ENCODE assay signal across 25 cellular contexts in the genomic region with DNA sequence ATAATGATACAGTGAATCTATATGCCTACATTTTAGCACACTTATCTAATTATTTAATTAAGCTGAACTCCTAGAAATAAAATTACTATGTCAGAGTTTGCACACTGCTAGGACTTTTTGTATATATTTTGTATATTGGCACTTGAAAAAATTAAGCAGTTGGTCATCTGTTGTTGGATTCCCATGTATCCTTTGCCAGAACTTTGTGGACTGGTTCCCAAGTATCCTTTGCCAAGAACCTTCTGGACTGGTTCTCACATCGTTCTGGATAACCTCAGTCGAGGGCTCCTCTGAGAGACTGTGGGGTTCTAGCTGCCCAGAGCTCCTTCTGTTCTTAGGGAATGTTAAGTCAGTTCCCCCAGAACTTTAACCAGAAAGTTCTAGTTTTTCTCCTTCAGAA.
DNase-seq lines count a peak whose midpoint lies in the region; ATAC-seq, FAIRE-seq and TF ChIP-seq lines count a peak whose summit lies in the region.
"Had no signal": no experiment of that assay in that cellular context is flagged by ENCODE, and none has a peak within 500 bp of the region (broad histone marks: within the 10 kb centered on the region; RNA-seq: fewer than 3 reads in every experiment).

No MANE protein-coding gene starts in this region.

- peaks cover 14% of the 10 kb centered on the region; the same call in 2 of the 3 replicates for H3K36me3 ChIP-seq in K562 (ENCODE audit: control insufficient read depth, insufficient read depth, low read length)
- H3K36me3 ChIP-seq: BE2C had no signal

- no peaks in the 10 kb centered on the region for H3K9me3 ChIP-seq in K562 (replicated peaks; ENCODE audit: control insufficient read depth, insufficient read depth, low read depth, low read length)
- H3K9me3 ChIP-seq: BE2C, BLaER1 had no signal

- no peak overlapping the region for H3K9ac ChIP-seq in K562 (ENCODE audit: insufficient read depth in 1 of 2, low read depth in 2 of 2, low read length in 2 of 2)
- H3K9ac ChIP-seq: BLaER1 had no signal

- TF ChIP-seq POLR2A in K562 (conservative IDR thresholded peaks at IDR 0.05) = no peak

- no peaks in the 10 kb centered on the region for H3K79me2 ChIP-seq in K562 (ENCODE audit: control insufficient read depth, insufficient read depth, low read length)

- intact Hi-C loops in K562 (cut with micrococcal nuclease) = no loop called here

- TF ChIP-seq RAD21 in K562 (CRISPR knock-in tag; conservative IDR thresholded peaks at IDR 0.05 in 1 of 2, IDR thresholded peaks at IDR 0.05 in 1 of 2) = no peak

- no peak overlapping the region for H3K27ac ChIP-seq in K562 (ENCODE audit: extremely low read depth, low read depth, low read length)
- H3K27ac ChIP-seq: BLaER1 had no signal

- no peaks in the 10 kb centered on the region for H3K27me3 ChIP-seq in K562 (ENCODE audit: control insufficient read depth in 2 of 2, insufficient read depth in 2 of 2, low read length in 2 of 2)
- H3K27me3 ChIP-seq: BE2C, BLaER1 had no signal

- no peak overlapping the region for H3K4me3 ChIP-seq in K562
- H3K4me3 ChIP-seq: BLaER1 had no signal

- CTCF ChIA-PET in K562 (lab: Yijun Ruan, JAX; ENCODE audit: low intra/inter-chr PET ratio) = no interaction called here

- FAIRE-seq in K562 (lab: Jason Lieb, UNC) = no peak
- FAIRE-seq: GM12891, GM19239 had no signal

- BruUV-seq in K562 (replicated peaks; lab: Mats Ljungman, UMichigan) = no TSS peak

- H3K4me1 ChIP-seq in K562 (replicated peaks in 1 of 2; ENCODE audit: control insufficient read depth in 2 of 2, insufficient read depth in 2 of 2, low read length in 2 of 2) = no peaks in the 10 kb centered on the region
- H3K4me1 ChIP-seq: BLaER1 had no signal

- no peaks in the 10 kb centered on the region for H4K20me1 ChIP-seq in K562 (replicated peaks; ENCODE audit: control insufficient read depth, insufficient read depth, low read length)
- H4K20me1 ChIP-seq: BLaER1 had no signal

- ATAC-seq in K562 = no peak

- POLR2A ChIA-PET in K562 (lab: Yijun Ruan, JAX) = no interaction called here

- TF ChIP-seq CTCF in K562 (IDR thresholded peaks at IDR 0.05 in 2 of 3, conservative IDR thresholded peaks at IDR 0.05 in 1 of 3; ENCODE audit: insufficient read depth in 2 of 3, low read depth in 1 of 3, low read length in 3 of 3) = no peak

- H3K4me2 ChIP-seq in K562 (ENCODE audit: insufficient read depth, low read length) = no peak overlapping the region
- H3K4me2 ChIP-seq: BLaER1 had no signal

- TF ChIP-seq EP300 in K562 (IDR thresholded peaks at IDR 0.05; ENCODE audit: low read length) = no peak

- in situ Hi-C loops in G401 (cut with HindIII; ENCODE audit: low sequenced_read_pairs) (no loop called here), K562 (cut with MboI) (no loop called here)

- peak; percentile 90 for DNase-seq in G401 (ENCODE audit: low spot score)
- DNase-seq in K562 (ENCODE audit: extremely low read depth in 1 of 4, low spot score in 3 of 4) = no peak
- DNase-seq in cerebellar cortex (ENCODE audit: low spot score) = peak; percentile 86
- DNase-seq in medulla oblongata (ENCODE audit: extremely low spot score) = peak; percentile 14
- no peak for DNase-seq in NCI-H345 (lab: John Stamatoyannopoulos, UW)
- DNase-seq in islet precursor cell = no peak
- DNase-seq in NK-92 (lab: John Stamatoyannopoulos, UW; ENCODE audit: unreplicated experiment) = no peak
- DNase-seq in NCI-H1417 (lab: John Stamatoyannopoulos, UW) = no peak
- DNase-seq: 8988T; ACHN; BE2C; CD4-positive, alpha-beta memory T cell; CD4-positive, CD25-positive, alpha-beta regulatory T cell; CD8-positive, alpha-beta memory T cell; COR-L47; DMS 273 treated with DMSO at 0.1 percent for 48 hours; DMS153; DMS53; DMS79; DND-41; EL; GF-D8 had no signal

- no peaks in the 10 kb centered on the region for H3K9me1 ChIP-seq in K562 (ENCODE audit: control insufficient read depth, insufficient read depth, low read length)

- H2AFZ ChIP-seq in K562 (ENCODE audit: low read depth, low read length) = no peak overlapping the region

- WGBS in K562 (ENCODE audit: insufficient coverage, low coverage, missing lambda C conversion rate) = 78% methylated on average over 2 of the region's 2 CpGs

TF ChIP-seq in K562, 482 proteins besides CTCF, POLR2A, EP300 and RAD21:
- TF ChIP-seq DMBX1 (CRISPR knock-in tag; IDR thresholded peaks at IDR 0.05; ENCODE audit: borderline replicate concordance) = no peak
- TF ChIP-seq, protein P1, sequence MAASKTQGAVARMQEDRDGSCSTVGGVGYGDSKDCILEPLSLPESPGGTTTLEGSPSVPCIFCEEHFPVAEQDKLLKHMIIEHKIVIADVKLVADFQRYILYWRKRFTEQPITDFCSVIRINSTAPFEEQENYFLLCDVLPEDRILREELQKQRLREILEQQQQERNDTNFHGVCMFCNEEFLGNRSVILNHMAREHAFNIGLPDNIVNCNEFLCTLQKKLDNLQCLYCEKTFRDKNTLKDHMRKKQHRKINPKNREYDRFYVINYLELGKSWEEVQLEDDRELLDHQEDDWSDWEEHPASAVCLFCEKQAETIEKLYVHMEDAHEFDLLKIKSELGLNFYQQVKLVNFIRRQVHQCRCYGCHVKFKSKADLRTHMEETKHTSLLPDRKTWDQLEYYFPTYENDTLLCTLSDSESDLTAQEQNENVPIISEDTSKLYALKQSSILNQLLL (CRISPR knock-in tag; IDR thresholded peaks at IDR 0.05; ENCODE audit: borderline replicate concordance) = peak; percentile 89
- no peak for TF ChIP-seq CCAR2 (IDR thresholded peaks at IDR 0.05; ENCODE audit: low read depth, low read length)

Comparison
In these comparisons a context has a peak if more than half of its experiments do, and no peak if none do; other contexts are left out.
1. DNase-seq: peak in G401 (single experiment), cerebellar cortex (single experiment) and medulla oblongata (single experiment); none in K562 (0 of 4), NCI-H345 (single experiment), islet precursor cell (single experiment), NK-92 (single experiment) and NCI-H1417 (0 of 3).